In genomic region chr3:99663981-99664380, GRCh38 we compare ENCODE assay signal across 19 cellular contexts. TPM values are rescaled to one million over a fixed set of nuclear protein-coding genes. Genes with fewer than 3 reads are reported as not detected.
"Had no signal": no experiment of that assay in that cellular context is flagged by ENCODE, and none has a peak within 500 bp of the region (broad histone marks: within the 10 kb centered on the region; RNA-seq: fewer than 3 reads in every experiment).

No MANE protein-coding gene starts in this region.

- H3K27ac ChIP-seq: right lobe of liver had no signal

- H3K4me1 Mint-ChIP-seq: activated B cell treated with CpG ODN at 0.5 μM for 24 hours; activated CD4-positive, alpha-beta T cell treated with anti-CD3 and anti-CD28 coated beads, Interleukin-2, amount 10 ng/mL, durations not matched to agents 7 days and 5 days; activated naive CD8-positive, alpha-beta T cell treated with anti-CD3 and anti-CD28 coated beads for 36 hours; natural killer cell had no signal

- ATAC-seq: natural killer cell, right lobe of liver had no signal

- H3K27me3 ChIP-seq: right lobe of liver had no signal

- FAIRE-seq: bronchial epithelial cell had no signal

- DNase-seq: activated B cell treated with CpG ODN at 0.5 μM for 24 hours; activated CD4-positive, alpha-beta T cell treated with anti-CD3 and anti-CD28 coated beads, Interleukin-2, amount 10 ng/mL, durations not matched to agents 7 days and 5 days; activated CD8-positive, alpha-beta memory T cell treated with anti-CD3 and anti-CD28 coated beads, Interleukin-2, amount 50 U/mL, for 48 hours; activated gamma-delta T cell treated with Interleukin-2 at 50 U/mL for 16 hours; activated naive CD8-positive, alpha-beta T cell treated with anti-CD3 and anti-CD28 coated beads for 36 hours; hippocampal formation; left ventricle myocardium inferior; mesendoderm; natural killer cell; nucleus accumbens; right lobe of liver; stimulated activated CD4-positive, alpha-beta T cell treated with anti-CD3 and anti-CD28 coated beads, Interleukin-4, amount 100 ng/mL, for 4 hours; stimulated activated CD8-positive, alpha-beta memory T cell treated with anti-CD3 and anti-CD28 coated beads, Interleukin-4, amount 100 ng/mL, for 48 hours; stimulated activated naive CD4-positive, alpha-beta T cell treated with Interleukin-2 at 50 U/mL for 16 hours; substantia nigra; trophoblast cell had no signal

- H3K9me3 ChIP-seq: left ventricle myocardium inferior, right lobe of liver had no signal

- H3K4me2 ChIP-seq: smooth muscle cell had no signal

- H3K36me3 ChIP-seq: left ventricle myocardium inferior, right lobe of liver had no signal

- H3K4me3 Mint-ChIP-seq: activated B cell treated with CpG ODN at 0.5 μM for 24 hours; activated CD4-positive, alpha-beta T cell treated with anti-CD3 and anti-CD28 coated beads, Interleukin-2, amount 10 ng/mL, durations not matched to agents 7 days and 5 days; activated naive CD8-positive, alpha-beta T cell treated with anti-CD3 and anti-CD28 coated beads for 36 hours; natural killer cell; T-helper 1 cell treated with Interleukin-12 subunit alpha and Interleukin-12 subunit beta and Interleukin-4 antibody, amounts not matched to agents 30 μg/mL and 1 μg/mL, for 36 hours had no signal

- H3K9me3 Mint-ChIP-seq: activated B cell treated with CpG ODN at 0.5 μM for 24 hours; activated CD4-positive, alpha-beta T cell treated with anti-CD3 and anti-CD28 coated beads, Interleukin-2, amount 10 ng/mL, durations not matched to agents 7 days and 5 days; activated naive CD8-positive, alpha-beta T cell treated with anti-CD3 and anti-CD28 coated beads for 36 hours; T-helper 1 cell treated with Interleukin-12 subunit alpha and Interleukin-12 subunit beta and Interleukin-4 antibody, amounts not matched to agents 30 μg/mL and 1 μg/mL, for 36 hours had no signal

- H3K4me3 ChIP-seq: left ventricle myocardium inferior, right lobe of liver, smooth muscle cell had no signal

- H3K27ac Mint-ChIP-seq: activated B cell treated with CpG ODN at 0.5 μM for 24 hours; activated CD4-positive, alpha-beta T cell treated with anti-CD3 and anti-CD28 coated beads, Interleukin-2, amount 10 ng/mL, durations not matched to agents 7 days and 5 days; activated naive CD8-positive, alpha-beta T cell treated with anti-CD3 and anti-CD28 coated beads for 36 hours; natural killer cell; T-helper 1 cell treated with Interleukin-12 subunit alpha and Interleukin-12 subunit beta and Interleukin-4 antibody, amounts not matched to agents 30 μg/mL and 1 μg/mL, for 36 hours had no signal

- H3K36me3 Mint-ChIP-seq: activated naive CD8-positive, alpha-beta T cell treated with anti-CD3 and anti-CD28 coated beads for 36 hours; natural killer cell had no signal

- H3K4me1 ChIP-seq: right lobe of liver had no signal

RNA-seq across cellular contexts. Expression of gene COL8A1, which starts 25.6 kb away (rescaled TPM):
- total RNA-seq: activated naive CD8-positive, alpha-beta T cell treated with anti-CD3 and anti-CD28 coated beads for 36 hours had no signal
